Comparison of ENCODE assay signal across 22 cellular contexts in genomic region chr6:107709341-107709740, GRCh38.
DNase-seq lines count a peak whose midpoint lies in the region; ATAC-seq and TF ChIP-seq lines count a peak whose summit lies in the region.
"Had no signal": no experiment of that assay in that cellular context is flagged by ENCODE, and none has a peak within 500 bp of the region (broad histone marks: within the 10 kb centered on the region; RNA-seq: fewer than 3 reads in every experiment).

No MANE protein-coding gene starts in this region.

- peaks cover 17% of the 10 kb centered on the region for H3K4me1 ChIP-seq in CD4-positive, CD25-positive, alpha-beta regulatory T cell (ENCODE audit: control insufficient read depth, insufficient read depth, low read length, poor library complexity, severe bottlenecking)
- peaks cover 27 to 45% of the 10 kb centered on the region in 2 donors for H3K4me1 ChIP-seq in naive thymus-derived CD4-positive, alpha-beta T cell (ENCODE audit: control insufficient read depth in 2 of 2, insufficient read depth in 2 of 2, low read length in 2 of 2)

- no peak overlapping the region for H3K4me3 ChIP-seq in CD4-positive, CD25-positive, alpha-beta regulatory T cell (ENCODE audit: low read depth, low read length)
- no peak overlapping the region for H3K4me3 ChIP-seq in naive thymus-derived CD4-positive, alpha-beta T cell (ENCODE audit: low read length)
- H3K4me3 ChIP-seq: GM12878, GM23338 had no signal

- H3K9me3 ChIP-seq in CD4-positive, CD25-positive, alpha-beta regulatory T cell (ENCODE audit: control insufficient read depth in 2 of 2, low read length in 2 of 2): no peaks in the 10 kb centered on the region
- no peaks in the 10 kb centered on the region for H3K9me3 ChIP-seq in T-helper 17 cell (ENCODE audit: control insufficient read depth, low read length, poor library complexity, severe bottlenecking)
- H3K9me3 ChIP-seq in naive thymus-derived CD4-positive, alpha-beta T cell (ENCODE audit: control insufficient read depth in 2 of 3, low read length in 3 of 3): no peaks in the 10 kb centered on the region

- peak overlapping the region; percentile 44 for H3K27ac Mint-ChIP-seq in activated CD8-positive, alpha-beta T cell treated with anti-CD3 and anti-CD28 coated beads, Interleukin-2, amount 10 ng/mL, durations not matched to agents 7 days and 5 days
- no peak overlapping the region for H3K27ac Mint-ChIP-seq in activated CD8-positive, alpha-beta T cell treated with anti-CD3 and anti-CD28 coated beads for 36 hours
- peak overlapping the region in 1 of 3 donors; percentile 26 for H3K27ac Mint-ChIP-seq in CD4-positive, CD25-positive, alpha-beta regulatory T cell
- peak overlapping the region; percentile 94 for H3K27ac Mint-ChIP-seq in T-helper 17 cell
- H3K27ac Mint-ChIP-seq in naive thymus-derived CD4-positive, alpha-beta T cell: peak overlapping the region in 8 of 9 donors; percentile 60 to 98 (median 88)
- no peak overlapping the region for H3K27ac Mint-ChIP-seq in activated CD8-positive, alpha-beta memory T cell treated with anti-CD3 and anti-CD28 coated beads, Interleukin-2, amount 10 ng/mL, durations not matched to agents 7 days and 5 days
- H3K27ac Mint-ChIP-seq: CD14-positive monocyte, GM23338, IgD-negative memory B cell had no signal

- intact Hi-C loops in activated CD8-positive, alpha-beta T cell treated with anti-CD3 and anti-CD28 coated beads for 36 hours (cut with micrococcal nuclease): no loop called here
- intact Hi-C loops in naive thymus-derived CD4-positive, alpha-beta T cell (cut with micrococcal nuclease): no loop called here

- no peaks in the 10 kb centered on the region for H3K27me3 ChIP-seq in CD4-positive, CD25-positive, alpha-beta regulatory T cell (ENCODE audit: control insufficient read depth, insufficient read depth, low read length)
- no peaks in the 10 kb centered on the region for H3K27me3 ChIP-seq in naive thymus-derived CD4-positive, alpha-beta T cell (ENCODE audit: control insufficient read depth in 2 of 2, insufficient read depth in 2 of 2, low read length in 2 of 2)

- CTCF ChIA-PET in activated CD8-positive, alpha-beta T cell treated with anti-CD3 and anti-CD28 coated beads, Interleukin-2, amount 10 ng/mL, durations not matched to agents 7 days and 5 days (lab: Charles Lee): interaction anchor here (1.6 to 2.2 kb wide), 3 partner anchors 21 to 157 kb away, joined by 5 to 10 read pairs (median 7); no protein-coding TSS in a partner anchor
- CTCF ChIA-PET in activated CD8-positive, alpha-beta T cell treated with anti-CD3 and anti-CD28 coated beads for 36 hours (lab: Charles Lee): interaction anchor here (0.9 to 2.0 kb wide), 5 partner anchors 13 to 139 kb away, joined by 3 to 4 read pairs (median 4); no protein-coding TSS in a partner anchor
- CTCF ChIA-PET in naive thymus-derived CD4-positive, alpha-beta T cell (lab: Charles Lee): interaction anchor here (0.9 to 1.2 kb wide), 2 partner anchors 21 to 139 kb away, joined by 3 to 6 read pairs; no protein-coding TSS in a partner anchor
- CTCF ChIA-PET in activated CD8-positive, alpha-beta memory T cell treated with anti-CD3 and anti-CD28 coated beads, Interleukin-2, amount 10 ng/mL, durations not matched to agents 7 days and 5 days (lab: Charles Lee): interaction anchor here (1.4 to 1.9 kb wide), 3 partner anchors 10 to 139 kb away, joined by 3 to 7 read pairs (median 5); no protein-coding TSS in a partner anchor

- no peak overlapping the region for H3K27ac ChIP-seq in CD4-positive, CD25-positive, alpha-beta regulatory T cell (ENCODE audit: insufficient read depth, low read length, poor library complexity, severe bottlenecking)
- no peak overlapping the region for H3K27ac ChIP-seq in naive thymus-derived CD4-positive, alpha-beta T cell (ENCODE audit: low read depth, low read length)

- no peaks in the 10 kb centered on the region for H3K36me3 ChIP-seq in CD4-positive, CD25-positive, alpha-beta regulatory T cell (ENCODE audit: control insufficient read depth, insufficient read depth, low read length)
- H3K36me3 ChIP-seq in naive thymus-derived CD4-positive, alpha-beta T cell (ENCODE audit: control insufficient read depth in 2 of 3, insufficient read depth in 3 of 3, low read length in 3 of 3): peaks cover 4 to 40% (median 6%) of the 10 kb centered on the region in 3 experiments

- H3K4me1 Mint-ChIP-seq in activated CD8-positive, alpha-beta T cell treated with anti-CD3 and anti-CD28 coated beads, Interleukin-2, amount 10 ng/mL, durations not matched to agents 7 days and 5 days (ENCODE audit: low read depth): peaks cover 46% of the 10 kb centered on the region
- H3K4me1 Mint-ChIP-seq in activated CD8-positive, alpha-beta T cell treated with anti-CD3 and anti-CD28 coated beads for 36 hours (ENCODE audit: low read depth): peaks cover 46% of the 10 kb centered on the region
- H3K4me1 Mint-ChIP-seq in CD4-positive, CD25-positive, alpha-beta regulatory T cell: peaks cover 17 to 49% (median 20%) of the 10 kb centered on the region in 4 donors
- peaks cover 48% of the 10 kb centered on the region for H3K4me1 Mint-ChIP-seq in T-helper 17 cell
- peaks cover 48 to 81% (median 64%) of the 10 kb centered on the region in 7 donors for H3K4me1 Mint-ChIP-seq in naive thymus-derived CD4-positive, alpha-beta T cell
- H3K4me1 Mint-ChIP-seq in activated CD8-positive, alpha-beta memory T cell treated with anti-CD3 and anti-CD28 coated beads, Interleukin-2, amount 10 ng/mL, durations not matched to agents 7 days and 5 days: peaks cover 34% of the 10 kb centered on the region

- H3K27me3 Mint-ChIP-seq in activated CD8-positive, alpha-beta T cell treated with anti-CD3 and anti-CD28 coated beads, Interleukin-2, amount 10 ng/mL, durations not matched to agents 7 days and 5 days (ENCODE audit: low read depth): no peaks in the 10 kb centered on the region
- H3K27me3 Mint-ChIP-seq in activated CD8-positive, alpha-beta T cell treated with anti-CD3 and anti-CD28 coated beads for 36 hours: no peaks in the 10 kb centered on the region
- H3K27me3 Mint-ChIP-seq in CD4-positive, CD25-positive, alpha-beta regulatory T cell: peaks cover 5% of the 10 kb centered on the region
- H3K27me3 Mint-ChIP-seq in T-helper 17 cell: no peaks in the 10 kb centered on the region
- H3K27me3 Mint-ChIP-seq in naive thymus-derived CD4-positive, alpha-beta T cell: no peaks in the 10 kb centered on the region
- no peaks in the 10 kb centered on the region for H3K27me3 Mint-ChIP-seq in activated CD8-positive, alpha-beta memory T cell treated with anti-CD3 and anti-CD28 coated beads, Interleukin-2, amount 10 ng/mL, durations not matched to agents 7 days and 5 days
- H3K27me3 Mint-ChIP-seq: IgD-negative memory B cell had no signal

- H3K36me3 Mint-ChIP-seq in activated CD8-positive, alpha-beta T cell treated with anti-CD3 and anti-CD28 coated beads, Interleukin-2, amount 10 ng/mL, durations not matched to agents 7 days and 5 days (ENCODE audit: low read depth): peaks cover 35% of the 10 kb centered on the region
- peaks cover 2% of the 10 kb centered on the region for H3K36me3 Mint-ChIP-seq in activated CD8-positive, alpha-beta T cell treated with anti-CD3 and anti-CD28 coated beads for 36 hours (ENCODE audit: low read depth)
- peaks cover 34% of the 10 kb centered on the region for H3K36me3 Mint-ChIP-seq in CD4-positive, CD25-positive, alpha-beta regulatory T cell
- peaks cover 6% of the 10 kb centered on the region for H3K36me3 Mint-ChIP-seq in T-helper 17 cell (ENCODE audit: low read depth)
- peaks cover 11 to 40% (median 28%) of the 10 kb centered on the region in 5 donors for H3K36me3 Mint-ChIP-seq in naive thymus-derived CD4-positive, alpha-beta T cell
- peaks cover 1% of the 10 kb centered on the region for H3K36me3 Mint-ChIP-seq in activated CD8-positive, alpha-beta memory T cell treated with anti-CD3 and anti-CD28 coated beads, Interleukin-2, amount 10 ng/mL, durations not matched to agents 7 days and 5 days
- H3K36me3 Mint-ChIP-seq: CD14-positive monocyte, IgD-negative memory B cell had no signal

- no peak for DNase-seq in activated CD8-positive, alpha-beta T cell treated with anti-CD3 and anti-CD28 coated beads, Interleukin-2, amount 10 ng/mL, durations not matched to agents 7 days and 5 days
- no peak for DNase-seq in activated CD8-positive, alpha-beta T cell treated with anti-CD3 and anti-CD28 coated beads for 36 hours
- DNase-seq in CD4-positive, CD25-positive, alpha-beta regulatory T cell: no peak
- no peak for DNase-seq in T-helper 17 cell
- peak in 5 of 9 donors; percentile 18 to 58 (median 49) for DNase-seq in naive thymus-derived CD4-positive, alpha-beta T cell
- DNase-seq in activated CD8-positive, alpha-beta memory T cell treated with anti-CD3 and anti-CD28 coated beads, Interleukin-2, amount 10 ng/mL, durations not matched to agents 7 days and 5 days: no peak
- DNase-seq: 8988T, DMS53, EL, Karpas-422, NCI-H1048, NCI-H1436, NCI-H1930, NCI-H226, NCI-H524 treated with DMSO at 0.1 percent for 48 hours had no signal

- POLR2A ChIA-PET in activated CD8-positive, alpha-beta T cell treated with anti-CD3 and anti-CD28 coated beads, Interleukin-2, amount 10 ng/mL, durations not matched to agents 7 days and 5 days (lab: Charles Lee): no interaction called here
- POLR2A ChIA-PET in activated CD8-positive, alpha-beta T cell treated with anti-CD3 and anti-CD28 coated beads for 36 hours (lab: Charles Lee): interaction anchor here (0.9 to 1.0 kb wide), 2 partner anchors 10 to 110 kb away, joined by 3 to 5 read pairs; no protein-coding TSS in a partner anchor
- POLR2A ChIA-PET in naive thymus-derived CD4-positive, alpha-beta T cell (lab: Charles Lee): interaction anchor here (0.7 to 1.6 kb wide), 9 partner anchors 10 to 138 kb away, joined by 3 to 12 read pairs (median 4); partner anchors contain the start of gene SCML4

- no peak overlapping the region for H3K4me3 Mint-ChIP-seq in activated CD8-positive, alpha-beta T cell treated with anti-CD3 and anti-CD28 coated beads, Interleukin-2, amount 10 ng/mL, durations not matched to agents 7 days and 5 days
- no peak overlapping the region for H3K4me3 Mint-ChIP-seq in activated CD8-positive, alpha-beta T cell treated with anti-CD3 and anti-CD28 coated beads for 36 hours
- peak overlapping the region in 1 of 4 donors; percentile 11 for H3K4me3 Mint-ChIP-seq in CD4-positive, CD25-positive, alpha-beta regulatory T cell
- H3K4me3 Mint-ChIP-seq in T-helper 17 cell: no peak overlapping the region
- peak overlapping the region in 9 of 10 donors; percentile 16 to 74 (median 55) for H3K4me3 Mint-ChIP-seq in naive thymus-derived CD4-positive, alpha-beta T cell
- no peak overlapping the region for H3K4me3 Mint-ChIP-seq in activated CD8-positive, alpha-beta memory T cell treated with anti-CD3 and anti-CD28 coated beads, Interleukin-2, amount 10 ng/mL, durations not matched to agents 7 days and 5 days
- H3K4me3 Mint-ChIP-seq: CD14-positive monocyte, GM23338, IgD-negative memory B cell had no signal

- no peak for ATAC-seq in activated CD8-positive, alpha-beta T cell treated with anti-CD3 and anti-CD28 coated beads, Interleukin-2, amount 10 ng/mL, durations not matched to agents 7 days and 5 days
- no peak for ATAC-seq in activated CD8-positive, alpha-beta T cell treated with anti-CD3 and anti-CD28 coated beads for 36 hours
- peak; percentile 27 to 59 for ATAC-seq in CD4-positive, CD25-positive, alpha-beta regulatory T cell (ENCODE audit: low read depth in 2 of 2)
- peak; percentile 60 for ATAC-seq in T-helper 17 cell
- ATAC-seq in naive thymus-derived CD4-positive, alpha-beta T cell: peak; percentile 34
- ATAC-seq in GM19328 (IDR thresholded peaks at IDR 0.05; ENCODE audit: unreplicated experiment): no peak
- no peak for ATAC-seq in activated CD8-positive, alpha-beta memory T cell treated with anti-CD3 and anti-CD28 coated beads, Interleukin-2, amount 10 ng/mL, durations not matched to agents 7 days and 5 days
- no peak for ATAC-seq in HG03108 (IDR thresholded peaks at IDR 0.05; ENCODE audit: unreplicated experiment)
- ATAC-seq: GM12878, GM23338, HCT116 had no signal

- no peaks in the 10 kb centered on the region for H3K9me3 Mint-ChIP-seq in activated CD8-positive, alpha-beta T cell treated with anti-CD3 and anti-CD28 coated beads, Interleukin-2, amount 10 ng/mL, durations not matched to agents 7 days and 5 days (ENCODE audit: insufficient read depth)
- H3K9me3 Mint-ChIP-seq in activated CD8-positive, alpha-beta T cell treated with anti-CD3 and anti-CD28 coated beads for 36 hours: no peaks in the 10 kb centered on the region
- H3K9me3 Mint-ChIP-seq in CD4-positive, CD25-positive, alpha-beta regulatory T cell: no peaks in the 10 kb centered on the region
- peaks cover 0 to 2% (median 0%) of the 10 kb centered on the region in 11 donors for H3K9me3 Mint-ChIP-seq in naive thymus-derived CD4-positive, alpha-beta T cell
- no peaks in the 10 kb centered on the region for H3K9me3 Mint-ChIP-seq in activated CD8-positive, alpha-beta memory T cell treated with anti-CD3 and anti-CD28 coated beads, Interleukin-2, amount 10 ng/mL, durations not matched to agents 7 days and 5 days (ENCODE audit: low read depth)
- H3K9me3 Mint-ChIP-seq: GM23338, IgD-negative memory B cell had no signal

- no peak for TF ChIP-seq CTCF in activated CD8-positive, alpha-beta T cell treated with anti-CD3 and anti-CD28 coated beads for 36 hours (IDR thresholded peaks at IDR 0.05)

Comparison
In these comparisons a context has a peak if more than half of its experiments do, and no peak if none do; other contexts are left out.
1. H3K27ac Mint-ChIP-seq: peak in activated CD8-positive, alpha-beta T cell treated with anti-CD3 and anti-CD28 coated beads, Interleukin-2, amount 10 ng/mL, durations not matched to agents 7 days and 5 days (single experiment), T-helper 17 cell (single experiment) and naive thymus-derived CD4-positive, alpha-beta T cell (8 of 9); none in activated CD8-positive, alpha-beta T cell treated with anti-CD3 and anti-CD28 coated beads for 36 hours (single experiment) and activated CD8-positive, alpha-beta memory T cell treated with anti-CD3 and anti-CD28 coated beads, Interleukin-2, amount 10 ng/mL, durations not matched to agents 7 days and 5 days (single experiment).
2. ATAC-seq: peak in CD4-positive, CD25-positive, alpha-beta regulatory T cell (2 of 2), T-helper 17 cell (single experiment) and naive thymus-derived CD4-positive, alpha-beta T cell (single experiment); none in activated CD8-positive, alpha-beta T cell treated with anti-CD3 and anti-CD28 coated beads, Interleukin-2, amount 10 ng/mL, durations not matched to agents 7 days and 5 days (single experiment), activated CD8-positive, alpha-beta T cell treated with anti-CD3 and anti-CD28 coated beads for 36 hours (single experiment), GM19328 (single experiment), activated CD8-positive, alpha-beta memory T cell treated with anti-CD3 and anti-CD28 coated beads, Interleukin-2, amount 10 ng/mL, durations not matched to agents 7 days and 5 days (single experiment) and HG03108 (single experiment).
3. DNase-seq: peak in naive thymus-derived CD4-positive, alpha-beta T cell (5 of 9); none in activated CD8-positive, alpha-beta T cell treated with anti-CD3 and anti-CD28 coated beads, Interleukin-2, amount 10 ng/mL, durations not matched to agents 7 days and 5 days (single experiment), activated CD8-positive, alpha-beta T cell treated with anti-CD3 and anti-CD28 coated beads for 36 hours (single experiment), CD4-positive, CD25-positive, alpha-beta regulatory T cell (0 of 3), T-helper 17 cell (0 of 3) and activated CD8-positive, alpha-beta memory T cell treated with anti-CD3 and anti-CD28 coated beads, Interleukin-2, amount 10 ng/mL, durations not matched to agents 7 days and 5 days (single experiment).
4. H3K4me3 Mint-ChIP-seq: peak in naive thymus-derived CD4-positive, alpha-beta T cell (9 of 10); none in activated CD8-positive, alpha-beta T cell treated with anti-CD3 and anti-CD28 coated beads, Interleukin-2, amount 10 ng/mL, durations not matched to agents 7 days and 5 days (single experiment), activated CD8-positive, alpha-beta T cell treated with anti-CD3 and anti-CD28 coated beads for 36 hours (single experiment), T-helper 17 cell (single experiment) and activated CD8-positive, alpha-beta memory T cell treated with anti-CD3 and anti-CD28 coated beads, Interleukin-2, amount 10 ng/mL, durations not matched to agents 7 days and 5 days (single experiment).